ENCODE assay signal across 14 cellular contexts in genomic region chr10:100739516-100740368, GRCh38. TPM values are rescaled to one million over a fixed set of nuclear protein-coding genes. Genes with fewer than 3 reads are reported as not detected.
DNase-seq lines count a peak whose midpoint lies in the region; ATAC-seq and TF ChIP-seq lines count a peak whose summit lies in the region.
"Had no signal": no experiment of that assay in that cellular context is flagged by ENCODE, and none has a peak within 500 bp of the region (broad histone marks: within the 10 kb centered on the region; RNA-seq: fewer than 3 reads in every experiment).

No MANE protein-coding gene starts in this region.

- H3K36me3 ChIP-seq in left ventricle myocardium inferior (no peaks in the 10 kb centered on the region), ascending aorta (no peaks in the 10 kb centered on the region), left lung (no peaks in the 10 kb centered on the region)
- H3K36me3 ChIP-seq in CD4-positive, alpha-beta memory T cell (ENCODE audit: insufficient read depth, low read length), result no peaks in the 10 kb centered on the region
- H3K36me3 ChIP-seq: heart left ventricle had no signal

- H3K9me3 ChIP-seq in left ventricle myocardium inferior (replicated peaks) (no peaks in the 10 kb centered on the region), ascending aorta (no peaks in the 10 kb centered on the region), left lung (no peaks in the 10 kb centered on the region)
- no peaks in the 10 kb centered on the region for H3K9me3 ChIP-seq in CD4-positive, alpha-beta memory T cell (ENCODE audit: control insufficient read depth in 1 of 2, low read length in 2 of 2)
- H3K9me3 ChIP-seq: heart left ventricle had no signal

- H3K4me3 ChIP-seq in left ventricle myocardium inferior (peak overlapping the region; percentile 11), ascending aorta (peak overlapping the region; percentile 8 to 18), left lung (no peak overlapping the region)
- no peak overlapping the region for H3K4me3 ChIP-seq in CD4-positive, alpha-beta memory T cell (ENCODE audit: low read length in 2 of 2)
- H3K4me3 ChIP-seq: heart left ventricle had no signal

- no peak overlapping the region for H3K27ac Mint-ChIP-seq in CD4-positive, alpha-beta memory T cell
- H3K27ac Mint-ChIP-seq in activated CD8-positive, alpha-beta T cell treated with anti-CD3 and anti-CD28 coated beads, Interleukin-2, amount 10 ng/mL, durations not matched to agents 7 days and 5 days, result no peak overlapping the region
- H3K27ac Mint-ChIP-seq: activated naive CD8-positive, alpha-beta T cell treated with anti-CD3 and anti-CD28 coated beads, Interleukin-2, amount 50 U/mL, for 24 hours had no signal

- TF ChIP-seq CTCF in left ventricle myocardium inferior (IDR thresholded peaks at IDR 0.05; ENCODE audit: borderline replicate concordance) (no peak), ascending aorta (IDR thresholded peaks at IDR 0.05) (no peak), left lung (IDR thresholded peaks at IDR 0.05) (no peak)

- no peak overlapping the region for H3K27ac ChIP-seq in left ventricle myocardium inferior (replicated peaks)
- no peak overlapping the region for H3K27ac ChIP-seq in ascending aorta
- no peak overlapping the region for H3K27ac ChIP-seq in left lung
- no peak overlapping the region for H3K27ac ChIP-seq in CD4-positive, alpha-beta memory T cell (ENCODE audit: low read depth, low read length)
- H3K27ac ChIP-seq: heart left ventricle had no signal

- ATAC-seq in Right ventricle myocardium superior (ENCODE audit: poor library complexity) (no peak), left lung (peak; percentile 29)
- no peak for ATAC-seq in activated CD8-positive, alpha-beta T cell treated with anti-CD3 and anti-CD28 coated beads, Interleukin-2, amount 10 ng/mL, durations not matched to agents 7 days and 5 days
- ATAC-seq: activated naive CD8-positive, alpha-beta T cell treated with anti-CD3 and anti-CD28 coated beads, Interleukin-2, amount 50 U/mL, for 24 hours; heart left ventricle had no signal

- DNase-seq in left ventricle myocardium inferior (no peak), Right ventricle myocardium superior (no peak), ascending aorta (ENCODE audit: low spot score in 2 of 2) (no peak), left lung (no peak), NCI-H2196 treated with DMSO at 0.1 percent for 48 hours (lab: John Stamatoyannopoulos, UW; ENCODE audit: unreplicated experiment) (no peak)
- no peak for DNase-seq in CD4-positive, alpha-beta memory T cell
- DNase-seq in activated CD8-positive, alpha-beta T cell treated with anti-CD3 and anti-CD28 coated beads, Interleukin-2, amount 10 ng/mL, durations not matched to agents 7 days and 5 days, result no peak
- no peak for DNase-seq in activated CD4-positive, alpha-beta T cell treated with anti-CD3 and anti-CD28 coated beads, Interleukin-2, amount 50 U/mL, for 1 hour
- DNase-seq: activated naive CD8-positive, alpha-beta T cell treated with anti-CD3 and anti-CD28 coated beads, Interleukin-2, amount 50 U/mL, for 24 hours; effector memory CD4-positive, alpha-beta T cell; heart left ventricle; NK-92 treated with Interleukin-12 subunit alpha and Interleukin-12 subunit beta, amount 100 ng/mL, for 24 hours; stimulated activated naive CD4-positive, alpha-beta T cell had no signal

- H3K9me3 Mint-ChIP-seq in CD4-positive, alpha-beta memory T cell, result peaks cover 0 to 2% (median 0%) of the 10 kb centered on the region in 8 donors
- no peaks in the 10 kb centered on the region for H3K9me3 Mint-ChIP-seq in activated CD8-positive, alpha-beta T cell treated with anti-CD3 and anti-CD28 coated beads, Interleukin-2, amount 10 ng/mL, durations not matched to agents 7 days and 5 days (ENCODE audit: insufficient read depth)
- H3K9me3 Mint-ChIP-seq: activated naive CD8-positive, alpha-beta T cell treated with anti-CD3 and anti-CD28 coated beads, Interleukin-2, amount 50 U/mL, for 24 hours had no signal

- H3K4me3 Mint-ChIP-seq in CD4-positive, alpha-beta memory T cell, result peak overlapping the region in 4 of 8 donors; percentile 20 to 41 (median 30)
- no peak overlapping the region for H3K4me3 Mint-ChIP-seq in activated CD8-positive, alpha-beta T cell treated with anti-CD3 and anti-CD28 coated beads, Interleukin-2, amount 10 ng/mL, durations not matched to agents 7 days and 5 days
- H3K4me3 Mint-ChIP-seq: activated naive CD8-positive, alpha-beta T cell treated with anti-CD3 and anti-CD28 coated beads, Interleukin-2, amount 50 U/mL, for 24 hours had no signal

- POLR2A ChIA-PET in CD4-positive, alpha-beta memory T cell (lab: Charles Lee; ENCODE audit: partially characterized antibody), result no interaction called here
- POLR2A ChIA-PET in activated CD8-positive, alpha-beta T cell treated with anti-CD3 and anti-CD28 coated beads, Interleukin-2, amount 10 ng/mL, durations not matched to agents 7 days and 5 days (lab: Charles Lee), result no interaction called here

- intact Hi-C loops in left ventricle myocardium inferior (cut with micrococcal nuclease) (no loop called here), Right ventricle myocardium superior (cut with DNase I) (no loop called here), ascending aorta (cut with DNase I) (no loop called here), left lung (cut with DNase I) (no loop called here)
- intact Hi-C loops in CD4-positive, alpha-beta memory T cell (cut with micrococcal nuclease), result no loop called here

- H3K27me3 Mint-ChIP-seq in CD4-positive, alpha-beta memory T cell, result peaks cover 64 to 73% of the 10 kb centered on the region in 2 donors
- peaks cover 97% of the 10 kb centered on the region for H3K27me3 Mint-ChIP-seq in activated CD8-positive, alpha-beta T cell treated with anti-CD3 and anti-CD28 coated beads, Interleukin-2, amount 10 ng/mL, durations not matched to agents 7 days and 5 days (ENCODE audit: low read depth)

- H3K4me1 ChIP-seq in left ventricle myocardium inferior (peaks cover 57% of the 10 kb centered on the region), ascending aorta (peaks cover 13 to 36% of the 10 kb centered on the region in 2 donors), left lung (peaks cover 0 to 40% of the 10 kb centered on the region in 2 donors)
- peaks cover 27% of the 10 kb centered on the region for H3K4me1 ChIP-seq in CD4-positive, alpha-beta memory T cell (ENCODE audit: insufficient read depth, low read length)

- CTCF ChIA-PET in CD4-positive, alpha-beta memory T cell (lab: Charles Lee; ENCODE audit: partially characterized antibody), result no interaction called here
- CTCF ChIA-PET in activated CD8-positive, alpha-beta T cell treated with anti-CD3 and anti-CD28 coated beads, Interleukin-2, amount 10 ng/mL, durations not matched to agents 7 days and 5 days (lab: Charles Lee), result interaction anchor here (0.6 to 1.9 kb wide), 2 partner anchors 177 to 303 kb away, joined by 3 to 7 read pairs; no protein-coding TSS in a partner anchor

- H3K36me3 Mint-ChIP-seq in CD4-positive, alpha-beta memory T cell, result no peaks in the 10 kb centered on the region
- H3K36me3 Mint-ChIP-seq in activated CD8-positive, alpha-beta T cell treated with anti-CD3 and anti-CD28 coated beads, Interleukin-2, amount 10 ng/mL, durations not matched to agents 7 days and 5 days (ENCODE audit: low read depth), result no peaks in the 10 kb centered on the region

- peaks cover 11 to 69% (median 38%) of the 10 kb centered on the region in 4 donors for H3K4me1 Mint-ChIP-seq in CD4-positive, alpha-beta memory T cell
- peaks cover 35% of the 10 kb centered on the region for H3K4me1 Mint-ChIP-seq in activated CD8-positive, alpha-beta T cell treated with anti-CD3 and anti-CD28 coated beads, Interleukin-2, amount 10 ng/mL, durations not matched to agents 7 days and 5 days (ENCODE audit: low read depth)

- H3K27me3 ChIP-seq in left ventricle myocardium inferior (ENCODE audit: low read depth) (peaks cover 100% of the 10 kb centered on the region), ascending aorta (peaks cover 59% of the 10 kb centered on the region), left lung (peaks cover 96 to 100% of the 10 kb centered on the region in 2 donors)
- H3K27me3 ChIP-seq in CD4-positive, alpha-beta memory T cell (ENCODE audit: insufficient read depth, low read length), result peaks cover 62% of the 10 kb centered on the region

RNA-seq across cellular contexts. Expression of gene PAX2, which starts 5.6 kb away (rescaled TPM):
- not detected for total RNA-seq in left ventricle myocardium inferior
- total RNA-seq in Right ventricle myocardium superior, result not detected
- not detected for total RNA-seq in ascending aorta
- total RNA-seq in left lung, result not detected
- total RNA-seq in CD4-positive, alpha-beta memory T cell, result not detected
- not detected for polyA plus RNA-seq in CD4-positive, alpha-beta memory T cell
- total RNA-seq in activated CD8-positive, alpha-beta T cell treated with anti-CD3 and anti-CD28 coated beads, Interleukin-2, amount 10 ng/mL, durations not matched to agents 7 days and 5 days, result not detected
- total RNA-seq: activated CD8-positive, alpha-beta memory T cell treated with anti-CD3 and anti-CD28 coated beads for 36 hours; heart left ventricle had no signal
- polyA plus RNA-seq: heart left ventricle had no signal

Comparison
In these comparisons a context has a peak if more than half of its experiments do, and no peak if none do; other contexts are left out.
1. H3K4me3 ChIP-seq: peak in left ventricle myocardium inferior (single experiment) and ascending aorta (2 of 2); none in left lung (0 of 2) and CD4-positive, alpha-beta memory T cell (0 of 2).